17 cellular contexts compared by ENCODE assay signal in genomic region chr3:141059816-141060215, GRCh38. TPM values are rescaled to one million over a fixed set of nuclear protein-coding genes. Genes with fewer than 3 reads are reported as not detected.
A peak's percentile ranks its signal among the peaks of the same experiment; 100 is the strongest.
DNase-seq lines count a peak whose midpoint lies in the region; ATAC-seq and TF ChIP-seq lines count a peak whose summit lies in the region.
"Had no signal": no experiment of that assay in that cellular context is flagged by ENCODE, and none has a peak within 500 bp of the region (broad histone marks: within the 10 kb centered on the region; RNA-seq: fewer than 3 reads in every experiment).

No MANE protein-coding gene starts in this region.

- no TSS peak for BruUV-seq in PC-3 (replicated peaks; lab: Mats Ljungman, UMichigan)

- peaks cover 51% of the 10 kb centered on the region for H3K27me3 ChIP-seq in PC-3 (ENCODE audit: low read length)

- peak; percentile 28 for DNase-seq in activated CD8-positive, alpha-beta memory T cell treated with anti-CD3 and anti-CD28 coated beads for 24 hours
- DNase-seq in activated CD8-positive, alpha-beta memory T cell treated with anti-CD3 and anti-CD28 coated beads, Interleukin-2, amount 50 U/mL, for 4 hours: no peak
- DNase-seq in activated CD8-positive, alpha-beta memory T cell treated with anti-CD3 and anti-CD28 coated beads, Interleukin-2, amount 50 U/mL, for 48 hours: peak; percentile 13
- DNase-seq in nephron progenitor cell (no peak), type B pancreatic cell (ENCODE audit: extremely low spot score, unreplicated experiment) (peak; percentile 47), PC-3 (no peak), NCI-H1930 (lab: John Stamatoyannopoulos, UW) (no peak)
- DNase-seq in activated naive CD8-positive, alpha-beta T cell treated with anti-CD3 and anti-CD28 coated beads, Interleukin-2, amount 50 U/mL, for 24 hours: no peak
- DNase-seq: AML-193; Caco-2; CD4-positive, alpha-beta T cell had no signal

- no peak overlapping the region for H2AFZ ChIP-seq in PC-3 (ENCODE audit: low read length)

- H3K4me3 ChIP-seq in PC-3 (ENCODE audit: low read length): no peak overlapping the region
- H3K4me3 ChIP-seq: A549, HAP-1 had no signal

- H3K27ac Mint-ChIP-seq in nephron progenitor cell (no peak overlapping the region), type B pancreatic cell (no peak overlapping the region)
- no peak overlapping the region for H3K27ac Mint-ChIP-seq in activated naive CD8-positive, alpha-beta T cell treated with anti-CD3 and anti-CD28 coated beads, Interleukin-2, amount 50 U/mL, for 24 hours
- H3K27ac Mint-ChIP-seq: CD4-positive, alpha-beta T cell had no signal

- intact Hi-C loops in PC-3 (cut with micrococcal nuclease): no loop called here

- peaks cover 27% of the 10 kb centered on the region for H3K36me3 Mint-ChIP-seq in nephron progenitor cell (ENCODE audit: low read depth)
- peaks cover 9% of the 10 kb centered on the region for H3K36me3 Mint-ChIP-seq in type B pancreatic cell
- H3K36me3 Mint-ChIP-seq in activated naive CD8-positive, alpha-beta T cell treated with anti-CD3 and anti-CD28 coated beads, Interleukin-2, amount 50 U/mL, for 24 hours (ENCODE audit: low read depth): no peaks in the 10 kb centered on the region

- no peak for TF ChIP-seq CTCF in nephron progenitor cell (IDR thresholded peaks at IDR 0.05)
- TF ChIP-seq CTCF in type B pancreatic cell (conservative IDR thresholded peaks at IDR 0.05): no peak
- no peak for TF ChIP-seq CTCF in PC-3 (conservative IDR thresholded peaks at IDR 0.05; ENCODE audit: low read depth, low read length)

- H3K4me1 ChIP-seq in PC-3 (ENCODE audit: insufficient read depth, low read length): no peaks in the 10 kb centered on the region
- H3K4me1 ChIP-seq: A549, Caco-2, HAP-1 had no signal

- peak overlapping the region; percentile 19 for H3K4me3 Mint-ChIP-seq in nephron progenitor cell
- H3K4me3 Mint-ChIP-seq in type B pancreatic cell: no peak overlapping the region
- H3K4me3 Mint-ChIP-seq in activated naive CD8-positive, alpha-beta T cell treated with anti-CD3 and anti-CD28 coated beads, Interleukin-2, amount 50 U/mL, for 24 hours: no peak overlapping the region
- H3K4me3 Mint-ChIP-seq: CD4-positive, alpha-beta T cell had no signal

- H3K9me2 ChIP-seq in PC-3 (replicated peaks; ENCODE audit: low read length): no peaks in the 10 kb centered on the region

- no peak overlapping the region for H3K4me2 ChIP-seq in PC-3 (ENCODE audit: low read length)
- H3K4me2 ChIP-seq: A549 had no signal

- H3K4me1 Mint-ChIP-seq in nephron progenitor cell: peaks cover 63% of the 10 kb centered on the region
- peaks cover 53% of the 10 kb centered on the region for H3K4me1 Mint-ChIP-seq in type B pancreatic cell (ENCODE audit: unreplicated experiment)
- no peaks in the 10 kb centered on the region for H3K4me1 Mint-ChIP-seq in activated naive CD8-positive, alpha-beta T cell treated with anti-CD3 and anti-CD28 coated beads, Interleukin-2, amount 50 U/mL, for 24 hours

- H3K27ac ChIP-seq in PC-3 (ENCODE audit: low read length): no peak overlapping the region
- H3K27ac ChIP-seq: 22Rv1, A549, C4-2B, HL-60 had no signal

- POLR2A ChIA-PET in PC-3 (lab: Charles Lee; ENCODE audit: unreplicated experiment): no interaction called here

- H3K9me3 Mint-ChIP-seq in nephron progenitor cell: peaks cover 4% of the 10 kb centered on the region
- H3K9me3 Mint-ChIP-seq in type B pancreatic cell: no peaks in the 10 kb centered on the region
- H3K9me3 Mint-ChIP-seq in activated naive CD8-positive, alpha-beta T cell treated with anti-CD3 and anti-CD28 coated beads, Interleukin-2, amount 50 U/mL, for 24 hours: no peaks in the 10 kb centered on the region

- no peak overlapping the region for H3K9ac ChIP-seq in PC-3 (ENCODE audit: low read length)

- H3K9me3 ChIP-seq in PC-3 (ENCODE audit: low read length): no peaks in the 10 kb centered on the region
- H3K9me3 ChIP-seq: A549, Caco-2, HAP-1 had no signal

- H3K27me3 Mint-ChIP-seq in nephron progenitor cell (ENCODE audit: low read depth, poor library complexity) (peaks cover 8% of the 10 kb centered on the region), type B pancreatic cell (peaks cover 11% of the 10 kb centered on the region)
- peaks cover 12% of the 10 kb centered on the region for H3K27me3 Mint-ChIP-seq in activated naive CD8-positive, alpha-beta T cell treated with anti-CD3 and anti-CD28 coated beads, Interleukin-2, amount 50 U/mL, for 24 hours

- H3F3A ChIP-seq in PC-3 (ENCODE audit: low read length, unreplicated experiment): no peaks in the 10 kb centered on the region

- CTCF ChIA-PET in PC-3 (lab: Charles Lee): no interaction called here

- H3K79me2 ChIP-seq in PC-3 (ENCODE audit: low read length): no peaks in the 10 kb centered on the region

- no peaks in the 10 kb centered on the region for H3K36me3 ChIP-seq in PC-3 (ENCODE audit: low read depth, low read length)
- H3K36me3 ChIP-seq: HAP-1 had no signal

- no peak for ATAC-seq in activated naive CD8-positive, alpha-beta T cell treated with anti-CD3 and anti-CD28 coated beads, Interleukin-2, amount 50 U/mL, for 24 hours
- ATAC-seq in PC-3: no peak
- ATAC-seq: A549 had no signal

- H4K20me1 ChIP-seq in PC-3 (ENCODE audit: low read length): no peaks in the 10 kb centered on the region

RNA-seq across cellular contexts. Expression of gene SPSB4, which starts 8.7 kb away (rescaled TPM):
- 4.7 and 23.8 TPM in 2 replicates for total RNA-seq in type B pancreatic cell (ENCODE audit: low replicate concordance)
- total RNA-seq in PC-3 (2014; rRNA removed): not detected in 2 replicates
- total RNA-seq: Caco-2; CD4-positive, alpha-beta T cell; HT1080 had no signal

Comparison
In these comparisons a context has a peak if more than half of its experiments do, and no peak if none do; other contexts are left out.
1. DNase-seq: peak in activated CD8-positive, alpha-beta memory T cell treated with anti-CD3 and anti-CD28 coated beads for 24 hours (single experiment), activated CD8-positive, alpha-beta memory T cell treated with anti-CD3 and anti-CD28 coated beads, Interleukin-2, amount 50 U/mL, for 48 hours (single experiment) and type B pancreatic cell (single experiment); none in activated CD8-positive, alpha-beta memory T cell treated with anti-CD3 and anti-CD28 coated beads, Interleukin-2, amount 50 U/mL, for 4 hours (single experiment), nephron progenitor cell (single experiment), activated naive CD8-positive, alpha-beta T cell treated with anti-CD3 and anti-CD28 coated beads, Interleukin-2, amount 50 U/mL, for 24 hours (single experiment), PC-3 (single experiment) and NCI-H1930 (0 of 2).